In the genomic region with DNA sequence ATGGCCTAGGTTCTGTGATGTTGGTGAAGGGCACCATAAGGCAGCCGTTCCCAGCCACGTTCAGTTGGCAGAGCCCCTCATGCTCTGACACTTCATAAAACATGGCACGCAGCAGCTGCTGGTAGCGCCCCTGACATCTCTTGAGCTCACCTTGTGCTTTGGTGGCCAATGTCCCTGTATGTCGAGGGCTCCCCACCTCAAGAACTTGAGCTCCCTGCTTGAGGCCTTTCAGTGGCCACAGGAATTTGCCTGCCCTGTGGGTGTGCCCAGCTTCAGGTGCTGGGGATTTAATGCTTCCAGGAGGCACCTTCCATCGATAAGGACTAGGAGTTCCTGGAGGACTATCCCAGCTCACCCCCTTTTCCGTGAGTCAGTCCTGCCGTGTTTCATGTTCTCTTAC, we compare ENCODE assay signal across 26 cellular contexts.
"Had no signal": no experiment of that assay in that cellular context is flagged by ENCODE, and none has a peak within 500 bp of the region (broad histone marks: within the 10 kb centered on the region; RNA-seq: fewer than 3 reads in every experiment).

No MANE protein-coding gene starts in this region.

- ATAC-seq: effector memory CD8-positive, alpha-beta T cell; esophagus mucosa; foreskin keratinocyte; gastrocnemius medialis; gastroesophageal sphincter; heart left ventricle; heart right ventricle had no signal

- H3K4me3 ChIP-seq: colonic mucosa, coronary artery, dorsolateral prefrontal cortex, esophagus squamous epithelium, gastrocnemius medialis, gastroesophageal sphincter, heart left ventricle, heart right ventricle had no signal

- FAIRE-seq: colon, endothelial cell of umbilical vein, frontal cortex had no signal

- H3K9me3 ChIP-seq: colonic mucosa, esophagus squamous epithelium, gastrocnemius medialis, gastroesophageal sphincter had no signal

- DNase-seq: colonic mucosa; cortex of kidney; dermis blood vessel endothelial cell; dorsolateral prefrontal cortex; effector CD4-positive, alpha-beta T cell; effector CD8-positive, alpha-beta T cell; effector memory CD4-positive, alpha-beta T cell; effector memory CD8-positive, alpha-beta T cell; endodermal cell; erythroblast; esophagus squamous epithelium; foreskin fibroblast; foreskin keratinocyte; foreskin melanocyte; gastrocnemius medialis; glutamatergic neuron; head of caudate nucleus; heart left ventricle; heart right ventricle had no signal

- H3K27me3 ChIP-seq: colonic mucosa, foreskin keratinocyte, gastrocnemius medialis had no signal

- H3K27ac ChIP-seq: colonic mucosa, coronary artery, dorsolateral prefrontal cortex, epithelial cell of prostate, esophagus squamous epithelium, foreskin keratinocyte, gastrocnemius medialis, gastroesophageal sphincter, heart left ventricle, heart right ventricle had no signal

- H3K36me3 ChIP-seq: colonic mucosa, esophagus squamous epithelium, gastrocnemius medialis, gastroesophageal sphincter, heart left ventricle, heart right ventricle had no signal

- H3K4me1 ChIP-seq: colonic mucosa, esophagus squamous epithelium, foreskin keratinocyte, gastrocnemius medialis, heart left ventricle, heart right ventricle had no signal
